Comparison of ENCODE assay signal across 5 cellular contexts in genomic region chr18:55138401-55138800, GRCh38.
"Had no signal": no experiment of that assay in that cellular context is flagged by ENCODE, and none has a peak within 500 bp of the region (broad histone marks: within the 10 kb centered on the region; RNA-seq: fewer than 3 reads in every experiment).

No MANE protein-coding gene starts in this region.

- DNase-seq: IMR-90, KBM-7, KG1 had no signal

- H3K27ac ChIP-seq: HL-60 had no signal

- H3K4me3 ChIP-seq: K562 had no signal
